ENCODE assay signal across 10 cellular contexts in the genomic region with DNA sequence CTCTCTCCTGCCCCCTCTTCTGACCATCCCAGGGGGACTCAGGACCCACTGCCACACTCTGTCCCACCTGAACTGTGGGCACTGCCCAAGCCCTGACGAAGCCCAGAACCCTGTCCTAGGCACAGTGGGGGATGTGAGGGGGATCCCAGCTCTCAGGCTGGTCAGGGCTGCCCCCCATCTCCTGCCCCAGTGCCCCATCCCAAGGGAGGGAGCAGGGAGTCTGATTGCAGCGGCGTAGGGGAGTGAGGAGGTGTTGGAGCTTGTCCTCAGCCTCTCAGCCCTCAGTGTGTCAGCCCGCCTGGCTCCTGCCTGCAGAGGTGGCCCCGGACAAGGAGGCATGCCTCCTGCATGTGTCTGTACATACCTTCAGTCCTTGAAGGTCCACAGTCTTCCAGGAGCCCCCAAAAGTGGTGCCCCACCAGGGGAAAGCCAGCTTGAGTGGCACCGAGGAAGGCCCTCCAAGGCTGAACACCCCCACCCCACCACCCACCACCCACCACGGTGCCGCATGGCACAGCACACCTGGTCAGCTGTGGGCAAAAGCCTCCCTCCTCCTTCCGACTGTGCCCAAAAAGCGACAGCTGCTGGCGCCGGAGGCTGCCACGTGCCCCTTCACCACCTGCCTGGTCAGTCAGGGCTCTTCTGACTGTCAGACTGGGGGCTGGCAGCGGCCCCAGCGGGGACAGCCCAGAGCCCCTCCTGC. TPM values are rescaled to one million over a fixed set of nuclear protein-coding genes. Genes with fewer than 3 reads are reported as not detected.
DNase-seq lines count a peak whose midpoint lies in the region; ATAC-seq and TF ChIP-seq lines count a peak whose summit lies in the region.
"Had no signal": no experiment of that assay in that cellular context is flagged by ENCODE, and none has a peak within 500 bp of the region (broad histone marks: within the 10 kb centered on the region; RNA-seq: fewer than 3 reads in every experiment).

No MANE protein-coding gene starts in this region.

- no peak for TF ChIP-seq POLR2A in thyroid gland (IDR thresholded peaks at IDR 0.05)

- H4K20me1 ChIP-seq in SK-N-SH (ENCODE audit: insufficient read depth) (no peaks in the 10 kb centered on the region), PC-9 (ENCODE audit: insufficient read depth) (no peaks in the 10 kb centered on the region)

- no peak overlapping the region for H3K23ac ChIP-seq in mesenchymal stem cell (ENCODE audit: low read length in 2 of 2)

- no peak overlapping the region for H2BK5ac ChIP-seq in mesenchymal stem cell (ENCODE audit: low read depth, low read length, poor library complexity, severe bottlenecking)

- POLR2A ChIA-PET in SK-N-SH (lab: Yijun Ruan, JAX) (interaction anchor here (0.9 to 2.4 kb wide), 7 partner anchors 54 to 362 kb away, joined by 3 to 8 read pairs (median 5); a partner anchor contains a TSS), PC-9 (lab: Charles Lee; ENCODE audit: unreplicated experiment) (no interaction called here)

- H3K4me2 ChIP-seq in SK-N-SH (peak overlapping the region; percentile 81), PC-9 (peak overlapping the region; percentile 72; the same call in 1 of the 2 replicates), mesenchymal stem cell (ENCODE audit: low read length, poor library complexity, severe bottlenecking) (no peak overlapping the region)

- H3K27me3 ChIP-seq in SK-N-SH (ENCODE audit: insufficient read depth) (no peaks in the 10 kb centered on the region), PC-9 (ENCODE audit: insufficient read depth, low read depth) (peaks cover 31% of the 10 kb centered on the region; the same call in 1 of the 2 replicates), mesenchymal stem cell (ENCODE audit: control insufficient read depth in 1 of 2, insufficient read depth in 1 of 2, low read length in 2 of 2) (peaks cover 17 to 44% of the 10 kb centered on the region in 2 experiments), thyroid gland (no peaks in the 10 kb centered on the region)

- no peaks in the 10 kb centered on the region for H3F3A ChIP-seq in SK-N-SH (replicated peaks; ENCODE audit: insufficient read depth)
- H3F3A ChIP-seq in PC-9 (ENCODE audit: insufficient read depth, low read depth) = no peaks in the 10 kb centered on the region

- peak overlapping the region; percentile 84 to 96 for H3K18ac ChIP-seq in mesenchymal stem cell (ENCODE audit: low read depth in 1 of 2, low read length in 2 of 2)

- H3K36me3 ChIP-seq in SK-N-SH (replicated peaks in 1 of 2; ENCODE audit: control insufficient read depth in 1 of 2, insufficient read depth in 2 of 2, low read length in 1 of 2) = no peaks in the 10 kb centered on the region
- H3K36me3 ChIP-seq in PC-9 (ENCODE audit: low read depth) = no peaks in the 10 kb centered on the region
- H3K36me3 ChIP-seq in mesenchymal stem cell (ENCODE audit: control insufficient read depth in 1 of 2, insufficient read depth in 2 of 2, low read depth in 1 of 2, low read length in 2 of 2) = no peaks in the 10 kb centered on the region
- H3K36me3 ChIP-seq in thyroid gland = no peaks in the 10 kb centered on the region
- H3K36me3 ChIP-seq: heart left ventricle had no signal

- CTCF ChIA-PET in SK-N-SH (lab: Yijun Ruan, JAX) (interaction anchor here (0.9 to 3.7 kb wide), 11 partner anchors 8 to 257 kb away, joined by 3 to 24 read pairs (median 3); no protein-coding TSS in a partner anchor), PC-9 (lab: Charles Lee) (no interaction called here)

- TF ChIP-seq RAD21 in SK-N-SH (IDR thresholded peaks at IDR 0.05; ENCODE audit: low read length) = no peak

- 59% methylated on average over 6 of the region's 15 CpGs for WGBS in SK-N-SH (ENCODE audit: low lambda C conversion rate)
- 89% methylated on average over 13 of the region's 15 CpGs for WGBS in mesenchymal stem cell
- WGBS in thyroid gland, 2 donors = 31 to 48% methylated on average over 5 to 13 of the region's 15 CpGs

- no peak for ATAC-seq in SK-N-SH treated with all-trans-retinoic acid at 6 μM for 48 hours
- ATAC-seq in GM21619 (IDR thresholded peaks at IDR 0.05; ENCODE audit: unreplicated experiment) = no peak

- H2BK12ac ChIP-seq in mesenchymal stem cell (ENCODE audit: low read length in 2 of 2) = peak overlapping the region; percentile 15 to 18

- DNase-seq in SK-N-SH = peak; percentile 72
- no peak for DNase-seq in PC-9
- DNase-seq in mesenchymal stem cell = no peak
- peak; percentile 77 to 79 for DNase-seq in thyroid gland
- DNase-seq in anterior cingulate cortex (lab: John Stamatoyannopoulos, UW) = no peak
- no peak for DNase-seq in occipital lobe (lab: John Stamatoyannopoulos, UW)
- DNase-seq: NCI-H1436 treated with DMSO at 0.1 percent for 48 hours had no signal

- no peaks in the 10 kb centered on the region for H3K79me1 ChIP-seq in mesenchymal stem cell (replicated peaks; ENCODE audit: low read length, poor library complexity, severe bottlenecking)

- H3K9me2 ChIP-seq in SK-N-SH (no peaks in the 10 kb centered on the region), PC-9 (ENCODE audit: insufficient read depth) (no peaks in the 10 kb centered on the region)

- no peak overlapping the region for H2BK120ac ChIP-seq in mesenchymal stem cell (ENCODE audit: low read depth, low read length)

- H3K4me3 ChIP-seq in SK-N-SH (ENCODE audit: low read depth in 2 of 2, low read length in 1 of 2) (peak overlapping the region; percentile 47 to 56), PC-9 (no peak overlapping the region), mesenchymal stem cell (ENCODE audit: insufficient read depth in 1 of 2, low read depth in 1 of 2, low read length in 2 of 2) (peak overlapping the region in 1 of 2 experiments; percentile 64), thyroid gland (replicated peaks in 1 of 3) (no peak overlapping the region)

- no peak for TF ChIP-seq EP300 in SK-N-SH (IDR thresholded peaks at IDR 0.05; ENCODE audit: borderline replicate concordance in 1 of 2, low read depth in 1 of 2, low read length in 1 of 2)

- H3K9ac ChIP-seq in SK-N-SH = peak overlapping the region; percentile 51; the same call in 1 of the 2 replicates
- H3K9ac ChIP-seq in mesenchymal stem cell (ENCODE audit: low read length) = no peak overlapping the region

- H3K27ac ChIP-seq in SK-N-SH (ENCODE audit: low read depth in 2 of 2, low read length in 1 of 2) (peak overlapping the region in 1 of 2 experiments; percentile 93; a peak in 2 of 4 replicates), PC-9 (no peak overlapping the region), mesenchymal stem cell (ENCODE audit: low read length, poor library complexity, severe bottlenecking) (no peak overlapping the region), thyroid gland (peak overlapping the region in 1 of 3 donors; percentile 46)
- H3K27ac ChIP-seq: heart left ventricle had no signal

- peak overlapping the region; percentile 88 for H4K8ac ChIP-seq in mesenchymal stem cell (ENCODE audit: low read length)

- peak overlapping the region in 1 of 2 experiments; percentile 78 for H3K14ac ChIP-seq in mesenchymal stem cell (ENCODE audit: low read length in 2 of 2)

- H3K79me2 ChIP-seq in SK-N-SH (ENCODE audit: insufficient read depth) = no peaks in the 10 kb centered on the region
- H3K79me2 ChIP-seq in PC-9 (ENCODE audit: low read depth) = no peaks in the 10 kb centered on the region

- H2BK15ac ChIP-seq in mesenchymal stem cell (ENCODE audit: low read depth, poor library complexity, severe bottlenecking) = peak overlapping the region; percentile 30

- peak overlapping the region; percentile 87 for H4K91ac ChIP-seq in mesenchymal stem cell (ENCODE audit: low read length)

- H2AK5ac ChIP-seq in mesenchymal stem cell (ENCODE audit: low read length, severe bottlenecking) = no peak overlapping the region

- no peak for TF ChIP-seq CTCF in SK-N-SH (IDR thresholded peaks at IDR 0.05)
- TF ChIP-seq CTCF in PC-9 (conservative IDR thresholded peaks at IDR 0.05) = no peak
- no peak for TF ChIP-seq CTCF in thyroid gland (IDR thresholded peaks at IDR 0.05)

- H3K4me1 ChIP-seq in SK-N-SH (ENCODE audit: control insufficient read depth in 1 of 2, insufficient read depth in 2 of 2, low read depth in 1 of 2, low read length in 1 of 2) (peaks cover 3 to 31% of the 10 kb centered on the region in 2 experiments; a peak in 1 of 4 replicates), PC-9 (replicated peaks; ENCODE audit: insufficient read depth) (no peaks in the 10 kb centered on the region), mesenchymal stem cell (ENCODE audit: control insufficient read depth, insufficient read depth, low read depth, low read length) (peaks cover 14% of the 10 kb centered on the region), thyroid gland (peaks cover 15 to 16% of the 10 kb centered on the region in 2 donors)

- no peaks in the 10 kb centered on the region for H3K9me3 ChIP-seq in SK-N-SH
- H3K9me3 ChIP-seq in PC-9 (ENCODE audit: insufficient read depth, low read depth) = no peaks in the 10 kb centered on the region
- H3K9me3 ChIP-seq in mesenchymal stem cell (ENCODE audit: control insufficient read depth, low read length) = no peaks in the 10 kb centered on the region
- no peaks in the 10 kb centered on the region for H3K9me3 ChIP-seq in thyroid gland
- H3K9me3 ChIP-seq: heart left ventricle had no signal

- H3K4ac ChIP-seq in mesenchymal stem cell (ENCODE audit: low read depth in 1 of 2, low read length in 2 of 2) = peak overlapping the region in 1 of 2 experiments; percentile 82

- no TSS peak for BruUV-seq in PC-9 (replicated peaks; lab: Mats Ljungman, UMichigan)

- intact Hi-C loops in PC-9 (cut with micrococcal nuclease; ENCODE audit: unreplicated experiment) = loop anchor here (10.0 kb wide), 1 partner anchor 232 kb away; no protein-coding TSS in a partner anchor
- intact Hi-C loops in thyroid gland (cut with DNase I) = no loop called here

- H2AFZ ChIP-seq in SK-N-SH (ENCODE audit: low read depth) (no peak overlapping the region), PC-9 (no peak overlapping the region), mesenchymal stem cell (ENCODE audit: low read depth, low read length) (no peak overlapping the region)

TF ChIP-seq in SK-N-SH, 30 proteins besides CTCF, POLR2A, EP300 and RAD21 (continues in another document):
- 0 out of 2 replicates have a peak, but pooled peaks have one; percentile 28 for TF ChIP-seq FOXJ3 (CRISPR knock-in tag; IDR thresholded peaks at IDR 0.05)
- no peak for TF ChIP-seq FOSL2 (IDR thresholded peaks at IDR 0.05; ENCODE audit: borderline replicate concordance, low read depth)

TF ChIP-seq in SK-N-SH treated with all-trans-retinoic acid at 6 μM for 48 hours, 23 proteins besides CTCF, POLR2A, EP300 and RAD21:
- TF ChIP-seq ARNTL (CRISPR knock-in tag; IDR thresholded peaks at IDR 0.05; ENCODE audit: borderline replicate concordance, low read depth) (no peak), TCF4 (CRISPR knock-in tag; IDR thresholded peaks at IDR 0.05; ENCODE audit: borderline replicate concordance) (no peak)

RNA-seq across cellular contexts. Expression of a gene that starts 0.9 kb away (rescaled TPM):
- 2.9 and 5.9 TPM in 2 replicates for polyA plus RNA-seq in SK-N-SH (2012; rRNA removed)
- 1.6 and 3.0 TPM in 2 replicates for polyA plus RNA-seq in SK-N-SH (2012; cell fraction: cytosol; rRNA removed)
- 9.9 and 14.3 TPM in 2 replicates for polyA plus RNA-seq in SK-N-SH (2012; cell fraction: nucleus; rRNA removed)
- total RNA-seq in PC-9 (2021) = 9.9 and 11.3 TPM in 2 replicates
- 6.4 TPM for polyA plus RNA-seq in mesenchymal stem cell (2013, experiment 1 of 2)
- polyA plus RNA-seq in mesenchymal stem cell (2013, experiment 2 of 2) = 6.1 TPM
- 1 to 10 TPM in 3 of 4 donors, not detected in 1; 2.2 to 6.2 (median 3.3) TPM for total RNA-seq in thyroid gland
- total RNA-seq in occipital lobe = 2.5 TPM

Comparison
In these comparisons a context has a peak if more than half of its experiments do, and no peak if none do; other contexts are left out.
1. DNase-seq: peak in SK-N-SH (single experiment) and thyroid gland (2 of 2); none in PC-9 (0 of 2), mesenchymal stem cell (single experiment), anterior cingulate cortex (0 of 58) and occipital lobe (single experiment).
2. H3K4me3 ChIP-seq: peak in SK-N-SH (2 of 2); none in PC-9 (single experiment) and thyroid gland (0 of 3).